Comparison of ENCODE assay signal across 2 cellular contexts in the genomic region with DNA sequence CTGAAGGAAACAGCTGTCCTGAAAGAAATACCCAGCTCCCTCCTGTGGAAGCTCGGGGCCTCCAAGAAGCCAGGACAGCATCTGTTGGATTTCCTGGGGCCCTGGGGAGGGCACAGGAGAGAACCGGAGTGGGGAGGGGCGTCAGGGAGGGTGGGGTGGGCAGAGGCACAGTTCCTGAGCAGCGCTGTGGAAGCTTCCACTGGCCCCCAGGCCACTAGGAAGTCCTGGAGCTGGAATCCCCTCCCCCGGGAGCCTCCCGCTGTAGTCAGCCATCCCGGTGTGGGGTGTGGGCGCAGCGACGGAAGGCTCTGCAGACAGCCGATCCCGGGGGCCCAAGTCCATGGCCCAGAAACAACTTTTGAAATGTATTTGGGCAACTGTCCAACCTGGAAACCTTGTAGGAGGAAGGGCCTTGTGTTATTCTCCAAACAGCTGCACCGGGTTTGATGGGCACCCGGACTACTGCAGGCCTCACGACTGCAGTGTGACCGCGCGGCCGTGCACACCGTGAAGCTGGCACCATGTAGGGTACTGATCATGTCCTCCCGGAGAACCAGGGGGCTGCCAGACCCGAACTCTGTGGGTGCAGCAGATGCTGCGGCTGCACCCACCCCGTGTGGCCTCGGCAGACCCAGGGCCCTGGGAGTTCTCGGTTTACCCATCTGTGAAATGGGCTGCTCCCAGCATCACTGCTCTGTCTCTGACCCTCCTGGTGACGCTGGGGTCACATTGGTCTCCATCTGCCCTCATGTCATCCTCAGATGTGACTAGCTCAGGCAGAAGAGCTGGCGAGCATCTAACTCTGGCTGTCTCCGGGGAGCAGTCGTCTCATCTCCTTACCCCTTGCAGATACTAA.
TF ChIP-seq lines count a peak whose summit lies in the region.

No MANE protein-coding gene starts in this region.

TF ChIP-seq in SK-N-SH, 30 proteins besides CTCF, POLR2A, EP300 and RAD21 (continues in another document):
- no peak for TF ChIP-seq NRF1 (IDR thresholded peaks at IDR 0.05; ENCODE audit: low read depth, low read length)
- TF ChIP-seq RXRA (IDR thresholded peaks at IDR 0.05; ENCODE audit: borderline replicate concordance, low read depth), result no peak
- TF ChIP-seq GATA2 (CRISPR knock-in tag; IDR thresholded peaks at IDR 0.05), result no peak
- TF ChIP-seq JUND (IDR thresholded peaks at IDR 0.05), result no peak
- no peak for TF ChIP-seq USF2 (IDR thresholded peaks at IDR 0.05; ENCODE audit: borderline replicate concordance, low read depth, low read length)
- no peak for TF ChIP-seq RFX5 (IDR thresholded peaks at IDR 0.05; ENCODE audit: low read length)
- no peak for TF ChIP-seq USF1 (IDR thresholded peaks at IDR 0.05; ENCODE audit: borderline replicate concordance, low read depth)
- TF ChIP-seq, protein P1, sequence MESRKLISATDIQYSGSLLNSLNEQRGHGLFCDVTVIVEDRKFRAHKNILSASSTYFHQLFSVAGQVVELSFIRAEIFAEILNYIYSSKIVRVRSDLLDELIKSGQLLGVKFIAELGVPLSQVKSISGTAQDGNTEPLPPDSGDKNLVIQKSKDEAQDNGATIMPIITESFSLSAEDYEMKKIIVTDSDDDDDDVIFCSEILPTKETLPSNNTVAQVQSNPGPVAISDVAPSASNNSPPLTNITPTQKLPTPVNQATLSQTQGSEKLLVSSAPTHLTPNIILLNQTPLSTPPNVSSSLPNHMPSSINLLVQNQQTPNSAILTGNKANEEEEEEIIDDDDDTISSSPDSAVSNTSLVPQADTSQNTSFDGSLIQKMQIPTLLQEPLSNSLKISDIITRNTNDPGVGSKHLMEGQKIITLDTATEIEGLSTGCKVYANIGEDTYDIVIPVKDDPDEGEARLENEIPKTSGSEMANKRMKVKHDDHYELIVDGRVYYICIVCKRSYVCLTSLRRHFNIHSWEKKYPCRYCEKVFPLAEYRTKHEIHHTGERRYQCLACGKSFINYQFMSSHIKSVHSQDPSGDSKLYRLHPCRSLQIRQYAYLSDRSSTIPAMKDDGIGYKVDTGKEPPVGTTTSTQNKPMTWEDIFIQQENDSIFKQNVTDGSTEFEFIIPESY (IDR thresholded peaks at IDR 0.05; ENCODE audit: borderline replicate concordance, low read depth), result no peak
- no peak for TF ChIP-seq FOXJ3 (CRISPR knock-in tag; IDR thresholded peaks at IDR 0.05)
- TF ChIP-seq, protein P2, sequence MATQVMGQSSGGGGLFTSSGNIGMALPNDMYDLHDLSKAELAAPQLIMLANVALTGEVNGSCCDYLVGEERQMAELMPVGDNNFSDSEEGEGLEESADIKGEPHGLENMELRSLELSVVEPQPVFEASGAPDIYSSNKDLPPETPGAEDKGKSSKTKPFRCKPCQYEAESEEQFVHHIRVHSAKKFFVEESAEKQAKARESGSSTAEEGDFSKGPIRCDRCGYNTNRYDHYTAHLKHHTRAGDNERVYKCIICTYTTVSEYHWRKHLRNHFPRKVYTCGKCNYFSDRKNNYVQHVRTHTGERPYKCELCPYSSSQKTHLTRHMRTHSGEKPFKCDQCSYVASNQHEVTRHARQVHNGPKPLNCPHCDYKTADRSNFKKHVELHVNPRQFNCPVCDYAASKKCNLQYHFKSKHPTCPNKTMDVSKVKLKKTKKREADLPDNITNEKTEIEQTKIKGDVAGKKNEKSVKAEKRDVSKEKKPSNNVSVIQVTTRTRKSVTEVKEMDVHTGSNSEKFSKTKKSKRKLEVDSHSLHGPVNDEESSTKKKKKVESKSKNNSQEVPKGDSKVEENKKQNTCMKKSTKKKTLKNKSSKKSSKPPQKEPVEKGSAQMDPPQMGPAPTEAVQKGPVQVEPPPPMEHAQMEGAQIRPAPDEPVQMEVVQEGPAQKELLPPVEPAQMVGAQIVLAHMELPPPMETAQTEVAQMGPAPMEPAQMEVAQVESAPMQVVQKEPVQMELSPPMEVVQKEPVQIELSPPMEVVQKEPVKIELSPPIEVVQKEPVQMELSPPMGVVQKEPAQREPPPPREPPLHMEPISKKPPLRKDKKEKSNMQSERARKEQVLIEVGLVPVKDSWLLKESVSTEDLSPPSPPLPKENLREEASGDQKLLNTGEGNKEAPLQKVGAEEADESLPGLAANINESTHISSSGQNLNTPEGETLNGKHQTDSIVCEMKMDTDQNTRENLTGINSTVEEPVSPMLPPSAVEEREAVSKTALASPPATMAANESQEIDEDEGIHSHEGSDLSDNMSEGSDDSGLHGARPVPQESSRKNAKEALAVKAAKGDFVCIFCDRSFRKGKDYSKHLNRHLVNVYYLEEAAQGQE (IDR thresholded peaks at IDR 0.05; ENCODE audit: low read depth, low read length), result no peak
- TF ChIP-seq, protein P3, sequence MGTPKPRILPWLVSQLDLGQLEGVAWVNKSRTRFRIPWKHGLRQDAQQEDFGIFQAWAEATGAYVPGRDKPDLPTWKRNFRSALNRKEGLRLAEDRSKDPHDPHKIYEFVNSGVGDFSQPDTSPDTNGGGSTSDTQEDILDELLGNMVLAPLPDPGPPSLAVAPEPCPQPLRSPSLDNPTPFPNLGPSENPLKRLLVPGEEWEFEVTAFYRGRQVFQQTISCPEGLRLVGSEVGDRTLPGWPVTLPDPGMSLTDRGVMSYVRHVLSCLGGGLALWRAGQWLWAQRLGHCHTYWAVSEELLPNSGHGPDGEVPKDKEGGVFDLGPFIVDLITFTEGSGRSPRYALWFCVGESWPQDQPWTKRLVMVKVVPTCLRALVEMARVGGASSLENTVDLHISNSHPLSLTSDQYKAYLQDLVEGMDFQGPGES (IDR thresholded peaks at IDR 0.05; ENCODE audit: low read depth, low read length), result no peak
- no peak for TF ChIP-seq MEF2A (IDR thresholded peaks at IDR 0.05; ENCODE audit: borderline replicate concordance, low read depth)
- no peak for TF ChIP-seq SIN3A (IDR thresholded peaks at IDR 0.05; ENCODE audit: borderline replicate concordance, low read depth, low read length)
- no peak for TF ChIP-seq MAX (IDR thresholded peaks at IDR 0.05; ENCODE audit: low read depth)
- TF ChIP-seq GABPA (IDR thresholded peaks at IDR 0.05; ENCODE audit: low read depth), result no peak
- no peak for TF ChIP-seq FOXM1 (IDR thresholded peaks at IDR 0.05; ENCODE audit: low read depth)
- no peak for TF ChIP-seq CHD2 (IDR thresholded peaks at IDR 0.05; ENCODE audit: low read length, partially characterized antibody)
- TF ChIP-seq ELF1 (IDR thresholded peaks at IDR 0.05), result no peak

TF ChIP-seq in SK-N-SH treated with all-trans-retinoic acid at 6 μM for 48 hours, 23 proteins besides CTCF, POLR2A, EP300 and RAD21:
- TF ChIP-seq GLIS3 (CRISPR knock-in tag; IDR thresholded peaks at IDR 0.05) (no peak), RARB (CRISPR knock-in tag; IDR thresholded peaks at IDR 0.05) (no peak), ESRRG (CRISPR knock-in tag; IDR thresholded peaks at IDR 0.05) (no peak), ZNF8 (CRISPR knock-in tag; IDR thresholded peaks at IDR 0.05) (no peak), BACH2 (CRISPR knock-in tag; IDR thresholded peaks at IDR 0.05; ENCODE audit: borderline replicate concordance) (no peak), ZNF565 (CRISPR knock-in tag; conservative IDR thresholded peaks at IDR 0.05; ENCODE audit: low read depth) (no peak), TCF4 (CRISPR knock-in tag; IDR thresholded peaks at IDR 0.05; ENCODE audit: borderline replicate concordance) (no peak), ISL1 (CRISPR knock-in tag; IDR thresholded peaks at IDR 0.05) (no peak), CREB5 (CRISPR knock-in tag; IDR thresholded peaks at IDR 0.05; ENCODE audit: low read depth) (no peak), ZFP30 (CRISPR knock-in tag; IDR thresholded peaks at IDR 0.05) (no peak)
- TF ChIP-seq, protein P4, sequence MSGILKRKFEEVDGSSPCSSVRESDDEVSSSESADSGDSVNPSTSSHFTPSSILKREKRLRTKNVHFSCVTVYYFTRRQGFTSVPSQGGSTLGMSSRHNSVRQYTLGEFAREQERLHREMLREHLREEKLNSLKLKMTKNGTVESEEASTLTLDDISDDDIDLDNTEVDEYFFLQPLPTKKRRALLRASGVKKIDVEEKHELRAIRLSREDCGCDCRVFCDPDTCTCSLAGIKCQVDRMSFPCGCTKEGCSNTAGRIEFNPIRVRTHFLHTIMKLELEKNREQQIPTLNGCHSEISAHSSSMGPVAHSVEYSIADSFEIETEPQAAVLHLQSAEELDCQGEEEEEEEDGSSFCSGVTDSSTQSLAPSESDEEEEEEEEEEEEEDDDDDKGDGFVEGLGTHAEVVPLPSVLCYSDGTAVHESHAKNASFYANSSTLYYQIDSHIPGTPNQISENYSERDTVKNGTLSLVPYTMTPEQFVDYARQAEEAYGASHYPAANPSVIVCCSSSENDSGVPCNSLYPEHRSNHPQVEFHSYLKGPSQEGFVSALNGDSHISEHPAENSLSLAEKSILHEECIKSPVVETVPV (CRISPR knock-in tag; IDR thresholded peaks at IDR 0.05), result no peak
- TF ChIP-seq, protein P5, sequence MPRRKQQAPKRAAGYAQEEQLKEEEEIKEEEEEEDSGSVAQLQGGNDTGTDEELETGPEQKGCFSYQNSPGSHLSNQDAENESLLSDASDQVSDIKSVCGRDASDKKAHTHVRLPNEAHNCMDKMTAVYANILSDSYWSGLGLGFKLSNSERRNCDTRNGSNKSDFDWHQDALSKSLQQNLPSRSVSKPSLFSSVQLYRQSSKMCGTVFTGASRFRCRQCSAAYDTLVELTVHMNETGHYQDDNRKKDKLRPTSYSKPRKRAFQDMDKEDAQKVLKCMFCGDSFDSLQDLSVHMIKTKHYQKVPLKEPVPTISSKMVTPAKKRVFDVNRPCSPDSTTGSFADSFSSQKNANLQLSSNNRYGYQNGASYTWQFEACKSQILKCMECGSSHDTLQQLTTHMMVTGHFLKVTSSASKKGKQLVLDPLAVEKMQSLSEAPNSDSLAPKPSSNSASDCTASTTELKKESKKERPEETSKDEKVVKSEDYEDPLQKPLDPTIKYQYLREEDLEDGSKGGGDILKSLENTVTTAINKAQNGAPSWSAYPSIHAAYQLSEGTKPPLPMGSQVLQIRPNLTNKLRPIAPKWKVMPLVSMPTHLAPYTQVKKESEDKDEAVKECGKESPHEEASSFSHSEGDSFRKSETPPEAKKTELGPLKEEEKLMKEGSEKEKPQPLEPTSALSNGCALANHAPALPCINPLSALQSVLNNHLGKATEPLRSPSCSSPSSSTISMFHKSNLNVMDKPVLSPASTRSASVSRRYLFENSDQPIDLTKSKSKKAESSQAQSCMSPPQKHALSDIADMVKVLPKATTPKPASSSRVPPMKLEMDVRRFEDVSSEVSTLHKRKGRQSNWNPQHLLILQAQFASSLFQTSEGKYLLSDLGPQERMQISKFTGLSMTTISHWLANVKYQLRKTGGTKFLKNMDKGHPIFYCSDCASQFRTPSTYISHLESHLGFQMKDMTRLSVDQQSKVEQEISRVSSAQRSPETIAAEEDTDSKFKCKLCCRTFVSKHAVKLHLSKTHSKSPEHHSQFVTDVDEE (CRISPR knock-in tag; IDR thresholded peaks at IDR 0.05), result no peak
TF ChIP-seq in SK-N-SH treated with all-trans-retinoic acid at 6 μM for 48 hours: peak in this region for 0.
